9 cellular contexts compared by ENCODE assay signal in the genomic region with DNA sequence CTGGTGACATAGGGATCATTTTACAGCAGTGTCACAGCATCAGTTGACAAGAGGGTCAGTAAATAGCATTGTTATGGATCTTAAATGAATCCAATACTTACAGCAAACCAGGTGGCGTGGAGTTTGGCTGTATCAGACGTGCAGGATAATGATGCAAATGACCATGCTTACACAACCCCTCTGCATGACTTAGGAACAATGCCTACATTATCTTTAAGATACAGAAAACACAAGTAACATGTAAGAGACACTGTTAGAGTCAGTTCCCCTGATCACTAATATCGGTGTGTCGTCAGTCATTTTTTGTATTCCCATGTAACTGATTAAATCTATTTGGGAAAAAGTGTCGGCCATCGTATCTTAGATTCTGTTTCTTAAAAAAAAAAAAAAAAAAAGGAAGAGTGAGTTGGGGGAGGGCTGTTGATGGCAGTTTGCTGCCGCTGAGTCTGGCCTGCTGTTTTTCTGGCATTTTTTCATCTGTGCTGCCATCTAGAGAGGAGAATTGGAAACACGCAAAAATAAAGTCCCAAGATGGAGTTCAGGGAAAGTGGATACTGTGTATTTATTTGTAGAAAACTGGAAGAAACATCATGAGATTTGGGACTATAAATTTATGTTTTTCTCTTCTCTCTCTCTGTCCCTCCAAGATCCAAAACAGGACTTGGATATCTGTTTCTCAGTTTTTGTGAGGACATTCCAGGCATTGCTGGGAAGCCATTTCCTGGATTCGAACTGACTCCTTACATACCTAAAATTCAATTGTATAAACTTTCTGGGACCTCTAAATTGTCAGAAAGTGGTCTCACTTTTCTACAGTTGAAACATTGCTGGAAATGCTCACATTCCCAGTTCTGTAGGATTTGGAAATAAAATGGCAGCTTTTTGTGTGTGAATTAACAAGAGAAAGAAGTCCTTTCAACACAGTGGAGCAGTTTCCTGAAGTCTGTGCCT.
DNase-seq lines count a peak whose midpoint lies in the region; ATAC-seq, FAIRE-seq and TF ChIP-seq lines count a peak whose summit lies in the region.
"Had no signal": no experiment of that assay in that cellular context is flagged by ENCODE, and none has a peak within 500 bp of the region (broad histone marks: within the 10 kb centered on the region; RNA-seq: fewer than 3 reads in every experiment).

No MANE protein-coding gene starts in this region.

- BruUV-seq in GM12878 (replicated peaks; lab: Mats Ljungman, UMichigan): no TSS peak

- TF ChIP-seq POLR2A in GM12878 (IDR thresholded peaks at IDR 0.05; ENCODE audit: low read depth, low read length): no peak
- no peak for TF ChIP-seq POLR2A in sigmoid colon (IDR thresholded peaks at IDR 0.05)

- H3K4me3 ChIP-seq in GM23248 (0 out of 2 replicates have a peak overlapping the region, but pooled peaks have one; percentile 13), GM12878 (no peak overlapping the region), iPS DF 6.9 (ENCODE audit: low read length) (no peak overlapping the region), sigmoid colon (peak overlapping the region in 1 of 4 donors; percentile 12)
- H3K4me3 ChIP-seq: BLaER1 had no signal

- H3K9ac ChIP-seq in GM23248: peak overlapping the region; percentile 59
- no peak overlapping the region for H3K9ac ChIP-seq in GM12878 (ENCODE audit: control insufficient read depth, insufficient read depth, low read length)
- H3K9ac ChIP-seq: BLaER1 had no signal

- CTCF ChIA-PET in GM12878 (lab: Yijun Ruan, JAX): interaction anchor here (0.6 to 7.8 kb wide), 20 partner anchors 11 to 715 kb away, joined by 3 to 273 read pairs (median 7); a partner anchor contains a TSS

- RAD21 ChIA-PET in GM12878 (lab: Charles Lee; ENCODE audit: unreplicated experiment): interaction anchor here (1.0 to 7.6 kb wide), 11 partner anchors 17 to 393 kb away, joined by 3 to 102 read pairs (median 5); no protein-coding TSS in a partner anchor

- no peaks in the 10 kb centered on the region for H3K27me3 ChIP-seq in GM23248 (replicated peaks; ENCODE audit: insufficient read depth)
- no peaks in the 10 kb centered on the region for H3K27me3 ChIP-seq in GM12878 (replicated peaks in 1 of 2; ENCODE audit: control insufficient read depth in 2 of 2, insufficient read depth in 2 of 2, low read length in 1 of 2)
- no peaks in the 10 kb centered on the region for H3K27me3 ChIP-seq in iPS DF 6.9 (ENCODE audit: control insufficient read depth, insufficient read depth, low read length)
- no peaks in the 10 kb centered on the region for H3K27me3 ChIP-seq in sigmoid colon
- H3K27me3 ChIP-seq: BLaER1 had no signal

- H3K79me2 ChIP-seq in GM23248 (ENCODE audit: insufficient read depth): no peaks in the 10 kb centered on the region
- H3K79me2 ChIP-seq in GM12878 (ENCODE audit: control insufficient read depth, insufficient read depth, low read length): no peaks in the 10 kb centered on the region

- DNase-seq in NCI-H1092 treated with DMSO at 0.1 percent for 48 hours (lab: John Stamatoyannopoulos, UW) (peak; percentile 50), NCI-H1092 (lab: John Stamatoyannopoulos, UW) (no peak), GM23248 (peak; percentile 87), RPMI7951 (ENCODE audit: low read depth) (peak; percentile 73), GM12878 (ENCODE audit: low read depth, low spot score) (peak; percentile 45), iPS DF 6.9 (ENCODE audit: low read depth, low spot score) (peak; percentile 43), sigmoid colon (peak; percentile 80)

- no peaks in the 10 kb centered on the region for H3K9me2 ChIP-seq in GM23248 (ENCODE audit: insufficient read depth)

- intact Hi-C loops in GM12878 (cut with micrococcal nuclease; ENCODE audit: unreplicated experiment): loop anchor here (1.0 to 5.0 kb wide), 3 partner anchors 69 to 168 kb away; no protein-coding TSS in a partner anchor
- intact Hi-C loops in sigmoid colon (cut with DNase I): loop anchor here (1.0 to 5.0 kb wide), 3 partner anchors 70 to 270 kb away; no protein-coding TSS in a partner anchor

- H3K9me3 ChIP-seq in GM23248 (ENCODE audit: low read depth): no peaks in the 10 kb centered on the region
- H3K9me3 ChIP-seq in GM12878 (replicated peaks; ENCODE audit: control insufficient read depth, insufficient read depth, low read length): no peaks in the 10 kb centered on the region
- no peaks in the 10 kb centered on the region for H3K9me3 ChIP-seq in iPS DF 6.9 (ENCODE audit: control insufficient read depth, insufficient read depth, low read length)
- no peaks in the 10 kb centered on the region for H3K9me3 ChIP-seq in sigmoid colon
- H3K9me3 ChIP-seq: BLaER1 had no signal

- POLR2A ChIA-PET in GM12878 (lab: Charles Lee): interaction anchor here (1.0 to 2.0 kb wide), 2 partner anchors 67 to 68 kb away, joined by 6 to 10 read pairs; a partner anchor contains a TSS

- in situ Hi-C loops in GM23248 (cut with MboI) (loop anchor here (10.0 kb wide), 1 partner anchor 82 kb away; no protein-coding TSS in a partner anchor), GM12878 (cut with MboI) (loop anchor here (5.0 to 25.0 kb wide), 3 partner anchors 80 to 1195 kb away; a partner anchor contains a TSS)

- H2AFZ ChIP-seq in GM23248 (peak overlapping the region; percentile 94), GM12878 (ENCODE audit: control insufficient read depth, low read depth, low read length) (peak overlapping the region; percentile 81)

- peak; percentile 90 for TF ChIP-seq RAD21 in GM12878 (IDR thresholded peaks at IDR 0.05; ENCODE audit: insufficient read depth, low read depth, low read length)

- H4K20me1 ChIP-seq in GM23248 (ENCODE audit: insufficient read depth) (no peaks in the 10 kb centered on the region), GM12878 (ENCODE audit: control insufficient read depth, insufficient read depth) (no peaks in the 10 kb centered on the region)
- H4K20me1 ChIP-seq: BLaER1 had no signal

- TF ChIP-seq EP300 in GM12878 (IDR thresholded peaks at IDR 0.05; ENCODE audit: borderline replicate concordance in 1 of 2, control insufficient read depth in 1 of 2, low read depth in 2 of 2, low read length in 2 of 2) (no peak), sigmoid colon (IDR thresholded peaks at IDR 0.05) (no peak)

- FAIRE-seq in GM12878 (lab: Jason Lieb, UNC): peak; percentile 86

- H3K27ac ChIP-seq in GM23248: peak overlapping the region; percentile 53
- no peak overlapping the region for H3K27ac ChIP-seq in GM12878 (ENCODE audit: control insufficient read depth, insufficient read depth)
- no peak overlapping the region for H3K27ac ChIP-seq in iPS DF 6.9 (ENCODE audit: low read length)
- peak overlapping the region; percentile 12 to 78 (median 69) for H3K27ac ChIP-seq in sigmoid colon
- H3K27ac ChIP-seq: BLaER1 had no signal

- H3F3A ChIP-seq in GM23248 (ENCODE audit: insufficient read depth): peaks cover 11% of the 10 kb centered on the region; the same call in 1 of the 2 replicates

- TF ChIP-seq CTCF in LNCAP (IDR thresholded peaks at IDR 0.05): peak; percentile 59
- peak; percentile 55 to 79 (median 62) for TF ChIP-seq CTCF in GM12878 (IDR thresholded peaks at IDR 0.05 in 2 of 3, conservative IDR thresholded peaks at IDR 0.05 in 1 of 3; ENCODE audit: control insufficient read depth in 2 of 3, extremely low read depth in 1 of 3, insufficient read depth in 1 of 3, low read depth in 3 of 3, low read length in 3 of 3)
- TF ChIP-seq CTCF in sigmoid colon (IDR thresholded peaks at IDR 0.05): peak; percentile 52 to 79 (median 64)

- H3K4me2 ChIP-seq in GM23248 (ENCODE audit: unreplicated experiment) (peak overlapping the region; percentile 49), GM12878 (ENCODE audit: control insufficient read depth, insufficient read depth) (no peak overlapping the region)
- H3K4me2 ChIP-seq: BLaER1 had no signal

- 20 to 25% methylated on average over 9 of the region's 9 CpGs for WGBS in GM23248 (ENCODE audit: low coverage in 1 of 2, low lambda C conversion rate in 2 of 2, missing lambda C conversion rate in 2 of 2), 2 experiments
- WGBS in GM12878 (ENCODE audit: insufficient coverage, insufficient replicate concordance, low lambda C conversion rate, missing lambda C conversion rate): 33% methylated on average over 8 of the region's 9 CpGs
- whole genome bisulfite sequencing in iPS DF 6.9 (ENCODE audit: insufficient coverage, insufficient read length): no CpG with 5 or more reads among the region's 9 CpGs
- WGBS in sigmoid colon, 2 donors: 34 to 38% methylated on average over 9 of the region's 9 CpGs

- no peaks in the 10 kb centered on the region for H3K36me3 ChIP-seq in GM23248 (ENCODE audit: low read depth)
- H3K36me3 ChIP-seq in GM12878 (ENCODE audit: control insufficient read depth in 2 of 2, insufficient read depth in 2 of 2, low read length in 1 of 2): no peaks in the 10 kb centered on the region
- no peaks in the 10 kb centered on the region for H3K36me3 ChIP-seq in iPS DF 6.9 (ENCODE audit: control insufficient read depth, insufficient read depth, low read length)
- no peaks in the 10 kb centered on the region for H3K36me3 ChIP-seq in sigmoid colon
- H3K36me3 ChIP-seq: BLaER1 had no signal

- SMC1A ChIA-PET in GM12878 (lab: Charles Lee; ENCODE audit: uncharacterized antibody, unreplicated experiment): interaction anchor here (0.7 to 7.8 kb wide), 16 partner anchors 17 to 391 kb away, joined by 3 to 208 read pairs (median 6); a partner anchor contains a TSS

- ATAC-seq in GM12878: peak; percentile 92

- H3K4me1 ChIP-seq in GM23248 (ENCODE audit: insufficient read depth) (peaks cover 26% of the 10 kb centered on the region), GM12878 (ENCODE audit: control insufficient read depth, insufficient read depth, low read length) (no peaks in the 10 kb centered on the region), iPS DF 6.9 (ENCODE audit: control insufficient read depth, insufficient read depth, low read length) (peaks cover 3% of the 10 kb centered on the region; the same call in 1 of the 2 replicates), sigmoid colon (peaks cover 0 to 17% (median 5%) of the 10 kb centered on the region in 4 donors)
- H3K4me1 ChIP-seq: BLaER1 had no signal

TF ChIP-seq in GM12878, 131 proteins besides CTCF, POLR2A, EP300 and RAD21 (continues in another document):
- TF ChIP-seq, protein P1, sequence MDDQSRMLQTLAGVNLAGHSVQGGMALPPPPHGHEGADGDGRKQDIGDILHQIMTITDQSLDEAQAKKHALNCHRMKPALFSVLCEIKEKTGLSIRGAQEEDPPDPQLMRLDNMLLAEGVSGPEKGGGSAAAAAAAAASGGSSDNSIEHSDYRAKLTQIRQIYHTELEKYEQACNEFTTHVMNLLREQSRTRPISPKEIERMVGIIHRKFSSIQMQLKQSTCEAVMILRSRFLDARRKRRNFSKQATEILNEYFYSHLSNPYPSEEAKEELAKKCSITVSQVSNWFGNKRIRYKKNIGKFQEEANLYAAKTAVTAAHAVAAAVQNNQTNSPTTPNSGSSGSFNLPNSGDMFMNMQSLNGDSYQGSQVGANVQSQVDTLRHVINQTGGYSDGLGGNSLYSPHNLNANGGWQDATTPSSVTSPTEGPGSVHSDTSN (IDR thresholded peaks at IDR 0.05; ENCODE audit: insufficient replicate concordance, low read depth, low read length): no peak
- TF ChIP-seq MTA3 (IDR thresholded peaks at IDR 0.05; ENCODE audit: borderline replicate concordance, low read length): no peak
- peak; percentile 9; the same call in 1 of the 2 replicates for TF ChIP-seq ESRRA (IDR thresholded peaks at IDR 0.05; ENCODE audit: low read length)
- TF ChIP-seq ZNF274 (IDR thresholded peaks at IDR 0.05; ENCODE audit: insufficient read depth, insufficient read length): no peak
- TF ChIP-seq MEF2A (IDR thresholded peaks at IDR 0.05; ENCODE audit: insufficient read depth, low read depth, low read length): peak; percentile 35; the same call in 1 of the 2 replicates

Comparison
In these comparisons a context has a peak if more than half of its experiments do, and no peak if none do; other contexts are left out.
1. H3K27ac ChIP-seq: peak in GM23248 (single experiment) and sigmoid colon (4 of 4); none in GM12878 (single experiment) and iPS DF 6.9 (single experiment).
2. Peak in every context shown above with its lines, with median percentiles within 50 percentile points of each other: CTCF ChIP-seq.